In genomic region chr4:158670975-158671664, GRCh38 we compare ENCODE assay signal across 8 cellular contexts. TPM values are rescaled to one million over a fixed set of nuclear protein-coding genes. Genes with fewer than 3 reads are reported as not detected.
DNase-seq lines count a peak whose midpoint lies in the region; ATAC-seq and TF ChIP-seq lines count a peak whose summit lies in the region.

No MANE protein-coding gene starts in this region.

- no peak for TF ChIP-seq CTCF in liver (IDR thresholded peaks at IDR 0.05; ENCODE audit: low read depth, low read length, missing input control)

- ATAC-seq in GM18511 (IDR thresholded peaks at IDR 0.05; ENCODE audit: unreplicated experiment) (peak; percentile 34), HG03039 (IDR thresholded peaks at IDR 0.05; ENCODE audit: unreplicated experiment) (peak; percentile 24)

- H3K9ac ChIP-seq in liver (ENCODE audit: low read depth in 1 of 2, low read length in 2 of 2) = peak overlapping the region; percentile 4 to 33

- in situ Hi-C loops in ACHN (cut with HindIII; ENCODE audit: low pct_ligation_motif_present, low pct_unique_long_range_greater_than_20kb, low sequenced_read_pairs) = no loop called here

- H3K27me3 ChIP-seq in liver (ENCODE audit: control insufficient read depth in 4 of 4, insufficient read depth in 4 of 4, low read length in 3 of 4) = no peaks in the 10 kb centered on the region

- WGBS in liver = under 1% methylated on average over 35 of the region's 35 CpGs

- H3K4me1 ChIP-seq in liver (ENCODE audit: control insufficient read depth in 4 of 4, insufficient read depth in 4 of 4, low read length in 3 of 4) = peaks cover 0 to 31% (median 13%) of the 10 kb centered on the region in 4 donors

- DNase-seq in ACHN (peak; percentile 65), NCI-H2227 treated with DMSO at 0.1 percent for 48 hours (lab: John Stamatoyannopoulos, UW) (peak; percentile 55), dermis blood vessel endothelial cell (peak; percentile 92)
- peak; percentile 23 to 33 for DNase-seq in activated CD4-positive, alpha-beta T cell treated with anti-CD3 and anti-CD28 coated beads for 4 hours
- DNase-seq in stimulated activated CD4-positive, alpha-beta T cell treated with anti-CD3 and anti-CD28 coated beads, Interleukin-4, amount 100 ng/mL, for 1 hour = peak; percentile 60

- H3K4me3 ChIP-seq in liver (ENCODE audit: low read depth in 1 of 3, low read length in 3 of 3) = peak overlapping the region; percentile 74 to 86 (median 82)

- H3K9me3 ChIP-seq in liver (ENCODE audit: control insufficient read depth in 4 of 4, low read length in 3 of 4) = no peaks in the 10 kb centered on the region

- peak overlapping the region; percentile 97 to 99 for H3K27ac ChIP-seq in liver (ENCODE audit: low read depth in 1 of 2, low read length in 2 of 2)

- TF ChIP-seq RAD21 in liver (IDR thresholded peaks at IDR 0.05) = no peak

- H3K36me3 ChIP-seq in liver (ENCODE audit: control insufficient read depth in 4 of 4, insufficient read depth in 3 of 4, low read depth in 1 of 4, low read length in 3 of 4) = no peaks in the 10 kb centered on the region

TF ChIP-seq in liver, 16 proteins besides CTCF, POLR2A, EP300 and RAD21:
- TF ChIP-seq FOXA1 (IDR thresholded peaks at IDR 0.05) (no peak), JUND (IDR thresholded peaks at IDR 0.05) (no peak), RXRA (IDR thresholded peaks at IDR 0.05) (no peak), HNF4A (conservative IDR thresholded peaks at IDR 0.05) (no peak), GABPA (IDR thresholded peaks at IDR 0.05 in 1 of 2, conservative IDR thresholded peaks at IDR 0.05 in 1 of 2) (no peak), TAF1 (conservative IDR thresholded peaks at IDR 0.05) (no peak), NR2F2 (IDR thresholded peaks at IDR 0.05) (no peak), FOXA2 (IDR thresholded peaks at IDR 0.05) (no peak), YY1 (IDR thresholded peaks at IDR 0.05) (no peak), SP1 (IDR thresholded peaks at IDR 0.05) (no peak), HNF4G (IDR thresholded peaks at IDR 0.05) (no peak), ATF3 (IDR thresholded peaks at IDR 0.05) (no peak), EGR1 (IDR thresholded peaks at IDR 0.05; ENCODE audit: low read depth in 2 of 2) (no peak)
- TF ChIP-seq, protein P1, sequence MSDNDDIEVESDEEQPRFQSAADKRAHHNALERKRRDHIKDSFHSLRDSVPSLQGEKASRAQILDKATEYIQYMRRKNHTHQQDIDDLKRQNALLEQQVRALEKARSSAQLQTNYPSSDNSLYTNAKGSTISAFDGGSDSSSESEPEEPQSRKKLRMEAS (IDR thresholded peaks at IDR 0.05) = no peak
- TF ChIP-seq, protein P2, sequence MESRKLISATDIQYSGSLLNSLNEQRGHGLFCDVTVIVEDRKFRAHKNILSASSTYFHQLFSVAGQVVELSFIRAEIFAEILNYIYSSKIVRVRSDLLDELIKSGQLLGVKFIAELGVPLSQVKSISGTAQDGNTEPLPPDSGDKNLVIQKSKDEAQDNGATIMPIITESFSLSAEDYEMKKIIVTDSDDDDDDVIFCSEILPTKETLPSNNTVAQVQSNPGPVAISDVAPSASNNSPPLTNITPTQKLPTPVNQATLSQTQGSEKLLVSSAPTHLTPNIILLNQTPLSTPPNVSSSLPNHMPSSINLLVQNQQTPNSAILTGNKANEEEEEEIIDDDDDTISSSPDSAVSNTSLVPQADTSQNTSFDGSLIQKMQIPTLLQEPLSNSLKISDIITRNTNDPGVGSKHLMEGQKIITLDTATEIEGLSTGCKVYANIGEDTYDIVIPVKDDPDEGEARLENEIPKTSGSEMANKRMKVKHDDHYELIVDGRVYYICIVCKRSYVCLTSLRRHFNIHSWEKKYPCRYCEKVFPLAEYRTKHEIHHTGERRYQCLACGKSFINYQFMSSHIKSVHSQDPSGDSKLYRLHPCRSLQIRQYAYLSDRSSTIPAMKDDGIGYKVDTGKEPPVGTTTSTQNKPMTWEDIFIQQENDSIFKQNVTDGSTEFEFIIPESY (IDR thresholded peaks at IDR 0.05) = no peak
- TF ChIP-seq, protein P3, sequence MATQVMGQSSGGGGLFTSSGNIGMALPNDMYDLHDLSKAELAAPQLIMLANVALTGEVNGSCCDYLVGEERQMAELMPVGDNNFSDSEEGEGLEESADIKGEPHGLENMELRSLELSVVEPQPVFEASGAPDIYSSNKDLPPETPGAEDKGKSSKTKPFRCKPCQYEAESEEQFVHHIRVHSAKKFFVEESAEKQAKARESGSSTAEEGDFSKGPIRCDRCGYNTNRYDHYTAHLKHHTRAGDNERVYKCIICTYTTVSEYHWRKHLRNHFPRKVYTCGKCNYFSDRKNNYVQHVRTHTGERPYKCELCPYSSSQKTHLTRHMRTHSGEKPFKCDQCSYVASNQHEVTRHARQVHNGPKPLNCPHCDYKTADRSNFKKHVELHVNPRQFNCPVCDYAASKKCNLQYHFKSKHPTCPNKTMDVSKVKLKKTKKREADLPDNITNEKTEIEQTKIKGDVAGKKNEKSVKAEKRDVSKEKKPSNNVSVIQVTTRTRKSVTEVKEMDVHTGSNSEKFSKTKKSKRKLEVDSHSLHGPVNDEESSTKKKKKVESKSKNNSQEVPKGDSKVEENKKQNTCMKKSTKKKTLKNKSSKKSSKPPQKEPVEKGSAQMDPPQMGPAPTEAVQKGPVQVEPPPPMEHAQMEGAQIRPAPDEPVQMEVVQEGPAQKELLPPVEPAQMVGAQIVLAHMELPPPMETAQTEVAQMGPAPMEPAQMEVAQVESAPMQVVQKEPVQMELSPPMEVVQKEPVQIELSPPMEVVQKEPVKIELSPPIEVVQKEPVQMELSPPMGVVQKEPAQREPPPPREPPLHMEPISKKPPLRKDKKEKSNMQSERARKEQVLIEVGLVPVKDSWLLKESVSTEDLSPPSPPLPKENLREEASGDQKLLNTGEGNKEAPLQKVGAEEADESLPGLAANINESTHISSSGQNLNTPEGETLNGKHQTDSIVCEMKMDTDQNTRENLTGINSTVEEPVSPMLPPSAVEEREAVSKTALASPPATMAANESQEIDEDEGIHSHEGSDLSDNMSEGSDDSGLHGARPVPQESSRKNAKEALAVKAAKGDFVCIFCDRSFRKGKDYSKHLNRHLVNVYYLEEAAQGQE (IDR thresholded peaks at IDR 0.05) = no peak

RNA-seq across cellular contexts. Expression of gene C4orf46, which starts 0.6 kb away (rescaled TPM):
- total RNA-seq in dermis blood vessel endothelial cell (7.7 and 13.6 TPM in 2 replicates), liver (1 to 10 TPM; 1.8 to 6.7 TPM)
- polyA plus RNA-seq in liver = under 1 TPM; 0.40 to 0.92 TPM

RNA-seq across cellular contexts. Expression of gene ETFDH, which starts 1.0 kb away (rescaled TPM):
- total RNA-seq in dermis blood vessel endothelial cell = 19.2 and 21.3 TPM in 2 replicates
- total RNA-seq in liver = 100 to 1,000 TPM in 1 of 2 donors, 10 to 100 TPM in 1; 40.7 to 151 TPM
- polyA plus RNA-seq in liver = 100 to 1,000 TPM; 114 to 119 TPM

RNA-seq across cellular contexts. Expression of gene PPID, which starts 52.1 kb away (rescaled TPM):
- total RNA-seq in dermis blood vessel endothelial cell (26.4 and 35.1 TPM in 2 replicates), liver (10 to 100 TPM; 14.8 to 16.7 TPM)
- 10 to 100 TPM; 15.1 to 53.6 TPM for polyA plus RNA-seq in liver

Comparison
In these comparisons a context has a peak if more than half of its experiments do, and no peak if none do; other contexts are left out.
1. Peak in every context shown above with its lines: DNase-seq, ATAC-seq, H3K4me3 ChIP-seq and H3K27ac ChIP-seq.
2. DNase-seq: peak in every context shown above with its lines; median percentile 92 in dermis blood vessel endothelial cell; 65 in ACHN; 60 in stimulated activated CD4-positive, alpha-beta T cell treated with anti-CD3 and anti-CD28 coated beads, Interleukin-4, amount 100 ng/mL, for 1 hour; 55 in NCI-H2227 treated with DMSO at 0.1 percent for 48 hours; 28 in activated CD4-positive, alpha-beta T cell treated with anti-CD3 and anti-CD28 coated beads for 4 hours.